ENCODE assay signal across 24 cellular contexts in genomic region chr1:226480459-226480858, GRCh38.
"Had no signal": no experiment of that assay in that cellular context is flagged by ENCODE, and none has a peak within 500 bp of the region (broad histone marks: within the 10 kb centered on the region; RNA-seq: fewer than 3 reads in every experiment).

No MANE protein-coding gene starts in this region.

- H3K4me3 ChIP-seq: breast epithelium, SK-N-MC had no signal

- ATAC-seq: activated CD8-positive, alpha-beta T cell treated with anti-CD3 and anti-CD28 coated beads, Interleukin-2, amount 10 ng/mL, durations not matched to agents 7 days and 5 days; Right ventricle myocardium inferior; T-cell had no signal

- H3K36me3 ChIP-seq: breast epithelium had no signal

- H3K4me1 ChIP-seq: breast epithelium had no signal

- DNase-seq: activated CD4-positive, alpha-beta T cell treated with anti-CD3 and anti-CD28 coated beads for 48 hours; activated CD4-positive, alpha-beta T cell treated with anti-CD3 and anti-CD28 coated beads, Interleukin-2, amount 50 U/mL, for 4 hours; activated CD4-positive, CD25-positive, alpha-beta regulatory T cell treated with anti-CD3 and anti-CD28 coated beads, Interleukin-2, amount 50 U/mL, for 72 hours; activated CD8-positive, alpha-beta memory T cell treated with anti-CD3 and anti-CD28 coated beads, Interleukin-2, amount 50 U/mL, for 48 hours; activated CD8-positive, alpha-beta T cell treated with anti-CD3 and anti-CD28 coated beads, Interleukin-2, amount 10 ng/mL, durations not matched to agents 7 days and 5 days; activated effector memory CD4-positive, alpha-beta T cell treated with Interleukin-2 at 50 U/mL for 16 hours; activated naive CD4-positive, alpha-beta T cell; activated T-cell treated with anti-CD3 and anti-CD28 coated beads, Interleukin-2, amount 50 U/mL, for 24 hours; aorta; NCI-H1092; NCI-H1417; NCI-H1930; NCI-H2171; NCI-H2227 treated with DMSO at 0.1 percent for 48 hours; NCI-H446 treated with DMSO at 0.1 percent for 48 hours; NCI-H524 treated with DMSO at 0.1 percent for 48 hours; NCI-H748 treated with DMSO at 0.1 percent for 48 hours; RPMI8226; T-cell; T-helper 2 cell; T1000 had no signal

- H3K9me3 ChIP-seq: breast epithelium had no signal
